20 cellular contexts compared by ENCODE assay signal in genomic region chr1:224564491-224565084, GRCh38. TPM values are rescaled to one million over a fixed set of nuclear protein-coding genes. Genes with fewer than 3 reads are reported as not detected.
A peak's percentile ranks its signal among the peaks of the same experiment; 100 is the strongest.
DNase-seq lines count a peak whose midpoint lies in the region; ATAC-seq and TF ChIP-seq lines count a peak whose summit lies in the region.
"Had no signal": no experiment of that assay in that cellular context is flagged by ENCODE, and none has a peak within 500 bp of the region (broad histone marks: within the 10 kb centered on the region; RNA-seq: fewer than 3 reads in every experiment).

No MANE protein-coding gene starts in this region.

- no peaks in the 10 kb centered on the region for H4K20me1 ChIP-seq in PC-3 (ENCODE audit: low read length)

- peaks cover 40% of the 10 kb centered on the region for H3F3A ChIP-seq in PC-3 (ENCODE audit: low read length, unreplicated experiment)

- intact Hi-C loops in PC-3 (cut with micrococcal nuclease): loop anchor here (1.0 to 5.0 kb wide), 5 partner anchors 22 to 132 kb away; partner anchors contain the start of genes CNIH3 and WDR26

- CTCF ChIA-PET in PC-3 (lab: Charles Lee): interaction anchor here (0.5 to 1.2 kb wide), 2 partner anchors 88 to 448 kb away, joined by 4 read pairs; no protein-coding TSS in a partner anchor

- no peaks in the 10 kb centered on the region for H3K27me3 ChIP-seq in PC-3 (ENCODE audit: low read length)
- H3K27me3 ChIP-seq in skeletal muscle tissue (ENCODE audit: control insufficient read depth in 3 of 3, insufficient read depth in 3 of 3, low read length in 3 of 3): no peaks in the 10 kb centered on the region
- H3K27me3 ChIP-seq: body of pancreas, spleen, testis had no signal

- peaks cover 59% of the 10 kb centered on the region for H3K4me1 ChIP-seq in PC-3 (ENCODE audit: insufficient read depth, low read length)
- peaks cover 17 to 30% (median 19%) of the 10 kb centered on the region in 3 donors for H3K4me1 ChIP-seq in skeletal muscle tissue (ENCODE audit: control insufficient read depth in 3 of 3, insufficient read depth in 3 of 3, low read length in 3 of 3)
- H3K4me1 ChIP-seq: body of pancreas, spleen, testis had no signal

- H3K4me1 Mint-ChIP-seq in HFFc6 (ENCODE audit: low read depth): peaks cover 83% of the 10 kb centered on the region
- H3K4me1 Mint-ChIP-seq: activated CD4-positive, alpha-beta T cell treated with anti-CD3 and anti-CD28 coated beads, Interleukin-2, amount 10 ng/mL, durations not matched to agents 24 days and 14 days; B cell; immature natural killer cell had no signal

- TSS peak; percentile 78 for BruUV-seq in PC-3 (replicated peaks; lab: Mats Ljungman, UMichigan)

- peak overlapping the region; percentile 96 for H3K27ac Mint-ChIP-seq in HFFc6
- H3K27ac Mint-ChIP-seq: activated CD4-positive, alpha-beta T cell treated with anti-CD3 and anti-CD28 coated beads, Interleukin-2, amount 10 ng/mL, durations not matched to agents 24 days and 14 days; activated naive CD4-positive, alpha-beta T cell treated with anti-CD3 and anti-CD28 coated beads for 36 hours; B cell; immature natural killer cell had no signal

- peak overlapping the region; percentile 90 for H3K27ac ChIP-seq in PC-3 (ENCODE audit: low read length)
- H3K27ac ChIP-seq in skeletal muscle tissue (ENCODE audit: low read depth, low read length): peak overlapping the region; percentile 66
- H3K27ac ChIP-seq: body of pancreas, SK-N-MC, spleen, testis had no signal

- H3K9me2 ChIP-seq in PC-3 (replicated peaks; ENCODE audit: low read length): no peaks in the 10 kb centered on the region

- H3K9ac ChIP-seq in PC-3 (ENCODE audit: low read length): peak overlapping the region; percentile 35
- peak overlapping the region in 1 of 3 donors; percentile 33 for H3K9ac ChIP-seq in skeletal muscle tissue (ENCODE audit: low read depth in 1 of 3, low read length in 3 of 3)

- H3K9me3 ChIP-seq in PC-3 (ENCODE audit: low read length) (no peaks in the 10 kb centered on the region), skeletal muscle tissue (ENCODE audit: control insufficient read depth in 3 of 3, low read length in 3 of 3) (no peaks in the 10 kb centered on the region)
- H3K9me3 ChIP-seq: body of pancreas, testis had no signal

- H3K27me3 Mint-ChIP-seq in HFFc6 (ENCODE audit: insufficient read depth): peaks cover 2% of the 10 kb centered on the region; the same call in 1 of the 2 replicates
- H3K27me3 Mint-ChIP-seq: B cell had no signal

- H3K36me3 ChIP-seq in PC-3 (ENCODE audit: low read depth, low read length): no peaks in the 10 kb centered on the region
- H3K36me3 ChIP-seq in skeletal muscle tissue (ENCODE audit: control insufficient read depth in 3 of 3, insufficient read depth in 3 of 3, low read length in 3 of 3): no peaks in the 10 kb centered on the region
- H3K36me3 ChIP-seq: spleen had no signal

- H3K4me3 ChIP-seq in PC-3 (ENCODE audit: low read length) (peak overlapping the region; percentile 0; the same call in 1 of the 2 replicates), skeletal muscle tissue (ENCODE audit: low read length in 3 of 3) (no peak overlapping the region)
- H3K4me3 ChIP-seq: body of pancreas, SK-N-MC, spleen, testis had no signal

- H3K9me3 Mint-ChIP-seq in HFFc6: peaks cover 17% of the 10 kb centered on the region
- H3K9me3 Mint-ChIP-seq: activated naive CD4-positive, alpha-beta T cell treated with anti-CD3 and anti-CD28 coated beads for 36 hours; immature natural killer cell had no signal

- H3K4me2 ChIP-seq in PC-3 (ENCODE audit: low read length): peak overlapping the region; percentile 56

- POLR2A ChIA-PET in PC-3 (lab: Charles Lee; ENCODE audit: unreplicated experiment): interaction anchor here (0.5 to 1.0 kb wide), 2 partner anchors 48 to 55 kb away, joined by 3 read pairs; no protein-coding TSS in a partner anchor

- peaks cover 22% of the 10 kb centered on the region for H3K36me3 Mint-ChIP-seq in HFFc6 (ENCODE audit: low read depth)
- H3K36me3 Mint-ChIP-seq: immature natural killer cell had no signal

- H3K79me2 ChIP-seq in PC-3 (ENCODE audit: low read length): no peaks in the 10 kb centered on the region

- no peak for TF ChIP-seq CTCF in HFFc6 (IDR thresholded peaks at IDR 0.05)
- TF ChIP-seq CTCF in PC-3 (conservative IDR thresholded peaks at IDR 0.05; ENCODE audit: low read depth, low read length): no peak

- ATAC-seq in PC-3 (peak; percentile 0; the same call in 1 of the 2 replicates), esophagus mucosa (peak; percentile 30), GM21576 (IDR thresholded peaks at IDR 0.05; ENCODE audit: unreplicated experiment) (no peak)
- ATAC-seq: body of pancreas had no signal

- DNase-seq in HFFc6 (no peak), PC-3 (no peak), hepatic stellate cell (ENCODE audit: low spot score) (no peak), epidermal melanocyte (ENCODE audit: insufficient read length, low spot score) (no peak)
- DNase-seq: activated CD4-positive, alpha-beta T cell treated with anti-CD3 and anti-CD28 coated beads, Interleukin-2, amount 10 ng/mL, durations not matched to agents 24 days and 14 days; activated CD8-positive, alpha-beta memory T cell treated with anti-CD3 and anti-CD28 coated beads, Interleukin-2, amount 50 U/mL, for 48 hours; activated naive CD4-positive, alpha-beta T cell treated with anti-CD3 and anti-CD28 coated beads for 36 hours; cortex of kidney; H7; immature natural killer cell; NCI-H1436; NCI-H446; spleen; testis had no signal

- peak overlapping the region; percentile 80; the same call in 1 of the 2 replicates for H3K4me3 Mint-ChIP-seq in HFFc6
- H3K4me3 Mint-ChIP-seq: activated CD4-positive, alpha-beta T cell treated with anti-CD3 and anti-CD28 coated beads, Interleukin-2, amount 10 ng/mL, durations not matched to agents 24 days and 14 days; activated naive CD4-positive, alpha-beta T cell treated with anti-CD3 and anti-CD28 coated beads for 36 hours; B cell; immature natural killer cell had no signal

- no peak overlapping the region for H2AFZ ChIP-seq in PC-3 (ENCODE audit: low read length)

RNA-seq across cellular contexts. Expression of gene CNIH3, which starts 51.5 kb away (rescaled TPM):
- 10 to 100 TPM; 18.6 to 32.3 (median 30.5) TPM for total RNA-seq in HFFc6 (2021; fragmentation: NEBNext Ultra II Directional; extraction: Animal tissue kit (Norgen Biotek cat#: 25700))
- 5.6 and 7.4 TPM in 2 replicates for total RNA-seq in PC-3 (2014; rRNA removed)
- total RNA-seq in esophagus mucosa: 2.1 TPM
- 4.2 TPM for total RNA-seq in skeletal muscle tissue
